Comparison of ENCODE assay signal across 8 cellular contexts in the genomic region with DNA sequence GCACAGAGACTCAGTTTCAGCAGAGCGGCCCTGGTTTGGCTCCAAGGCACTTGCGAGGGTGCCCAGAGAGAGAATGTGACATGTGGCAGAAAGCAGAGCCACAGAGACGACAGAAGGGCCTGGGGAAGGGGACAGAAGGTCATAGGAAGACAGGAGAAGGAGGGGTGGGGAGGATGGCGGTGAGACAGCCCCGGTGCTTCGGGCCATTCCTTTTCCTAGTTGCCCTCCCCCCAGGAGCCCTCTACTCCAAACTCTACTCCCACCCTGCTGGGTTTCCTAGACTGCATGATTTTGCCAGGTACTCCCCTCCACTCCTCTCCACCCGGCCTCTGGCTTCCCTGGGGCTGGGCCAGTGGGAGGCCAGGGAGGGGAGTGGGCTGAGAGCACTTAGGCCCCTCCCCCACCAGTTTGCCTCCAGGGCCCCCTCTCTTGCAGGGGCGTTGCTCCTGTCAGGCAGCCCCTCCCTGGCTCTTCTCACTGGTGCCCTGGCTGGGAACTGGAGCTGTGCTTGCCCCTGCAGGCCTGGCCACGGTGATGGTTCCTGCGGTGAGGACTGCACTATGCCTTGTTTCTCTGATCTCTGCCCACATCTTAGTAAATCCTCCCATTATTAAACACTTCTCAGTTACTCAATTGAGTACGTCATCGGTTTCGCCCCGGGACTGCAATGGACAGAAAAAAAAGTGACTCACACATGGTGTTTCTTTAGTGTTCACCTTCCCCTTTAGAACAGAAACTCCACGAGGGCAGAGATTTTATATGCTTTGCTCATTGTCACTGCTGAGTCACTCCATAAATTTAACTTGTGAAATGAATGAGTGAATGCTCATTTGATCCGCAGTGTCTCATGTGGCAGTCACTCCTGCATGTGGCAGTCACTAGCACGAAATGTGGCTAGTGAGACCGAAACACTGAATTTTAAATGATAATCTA. TPM values are rescaled to one million over a fixed set of nuclear protein-coding genes. Genes with fewer than 3 reads are reported as not detected.
DNase-seq lines count a peak whose midpoint lies in the region; FAIRE-seq and TF ChIP-seq lines count a peak whose summit lies in the region.

No MANE protein-coding gene starts in this region.

- WGBS in testis, 2 donors, result 49 to 54% methylated on average over 18 of the region's 18 CpGs

- no peak overlapping the region for H3K4me3 ChIP-seq in testis

- H3K36me3 ChIP-seq in testis (ENCODE audit: low read depth, missing control alignments), result no peaks in the 10 kb centered on the region

- no peak for TF ChIP-seq POLR2A in testis (IDR thresholded peaks at IDR 0.05)

- intact Hi-C loops in testis (cut with DNase I; ENCODE audit: low total_unique reads), result no loop called here

- H3K27ac ChIP-seq in caudate nucleus (ENCODE audit: low read depth, low read length) (peak overlapping the region; percentile 67), testis (peak overlapping the region; percentile 6 to 80)

- no peak for FAIRE-seq in HTR-8/SVneo (lab: Jason Lieb, UNC)

- DNase-seq in GM03348 (ENCODE audit: low spot score) (peak; percentile 76), NCI-H82 (lab: John Stamatoyannopoulos, UW) (peak; percentile 85), caudate nucleus (lab: John Stamatoyannopoulos, UW) (peak in 3 of 61 donors; percentile 11 to 67 (median 15)), medulla oblongata (ENCODE audit: extremely low spot score) (peak; percentile 43), testis (no peak), HTR-8/SVneo (ENCODE audit: insufficient read length, low spot score) (no peak), kidney glomerular epithelial cell (lab: John Stamatoyannopoulos, UW) (no peak), globus pallidus (ENCODE audit: low spot score) (no peak)

- H3K4me1 ChIP-seq in testis, result peaks cover 20% of the 10 kb centered on the region

- no peaks in the 10 kb centered on the region for H3K9me3 ChIP-seq in testis

- no peaks in the 10 kb centered on the region for H3K27me3 ChIP-seq in testis

- no peak for TF ChIP-seq CTCF in testis (IDR thresholded peaks at IDR 0.05)

RNA-seq across cellular contexts. Expression of a gene that starts 58.7 kb away (rescaled TPM):
- total RNA-seq in testis, result 100 to 1,000 TPM; 135 to 142 TPM
- polyA plus RNA-seq in testis (ENCODE audit: insufficient read depth, low read depth, low replicate concordance), result 48.1 TPM

Comparison
In these comparisons a context has a peak if more than half of its experiments do, and no peak if none do; other contexts are left out.
1. DNase-seq: peak in GM03348 (single experiment), NCI-H82 (single experiment) and medulla oblongata (single experiment); none in testis (single experiment), HTR-8/SVneo (single experiment), kidney glomerular epithelial cell (single experiment) and globus pallidus (single experiment).